ENCODE assay signal across 25 cellular contexts in the genomic region with DNA sequence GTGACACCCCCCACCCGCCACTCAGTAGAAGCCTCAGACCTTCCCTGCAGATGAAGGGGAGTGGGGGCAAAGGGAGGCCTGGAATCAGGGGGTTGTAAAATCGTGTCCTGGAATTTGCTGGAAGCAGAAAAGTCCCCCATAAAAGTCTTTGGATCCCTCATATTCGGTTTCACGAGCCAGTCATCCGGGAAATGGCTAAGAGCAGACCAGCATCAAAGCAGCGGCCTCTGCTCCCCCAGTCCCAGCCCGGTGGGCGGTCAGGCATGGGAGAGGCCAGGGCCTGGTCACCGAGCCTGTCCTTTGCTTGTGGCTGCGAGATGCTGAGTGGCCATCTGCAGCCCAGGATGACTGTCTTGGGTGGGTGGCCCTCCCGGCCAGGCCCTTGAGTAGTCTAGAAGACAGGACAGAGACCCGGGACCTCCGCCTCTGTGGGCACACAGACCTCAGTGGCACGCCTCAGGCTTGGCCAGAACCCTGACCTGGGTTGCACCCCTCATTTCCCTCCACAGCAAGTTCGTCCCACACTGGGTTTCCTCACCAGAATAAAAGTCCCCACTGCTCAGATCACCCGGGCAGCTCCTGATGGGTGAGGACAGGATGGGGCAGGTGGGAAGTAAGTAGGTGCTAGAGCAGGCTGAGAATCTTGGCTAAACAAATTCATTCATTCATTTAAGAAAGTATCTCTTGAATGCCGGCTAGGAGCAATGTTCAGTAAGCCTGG.
DNase-seq lines count a peak whose midpoint lies in the region; ATAC-seq, FAIRE-seq and TF ChIP-seq lines count a peak whose summit lies in the region.
"Had no signal": no experiment of that assay in that cellular context is flagged by ENCODE, and none has a peak within 500 bp of the region (broad histone marks: within the 10 kb centered on the region; RNA-seq: fewer than 3 reads in every experiment).

No MANE protein-coding gene starts in this region.

- no peaks in the 10 kb centered on the region for H4K20me1 ChIP-seq in K562 (replicated peaks; ENCODE audit: control insufficient read depth, insufficient read depth, low read length)
- H4K20me1 ChIP-seq: BLaER1 had no signal

- intact Hi-C loops in K562 (cut with micrococcal nuclease) = loop anchor here (5.0 kb wide), 1 partner anchor 403 kb away; no protein-coding TSS in a partner anchor
- intact Hi-C loops in lower lobe of right lung (cut with DNase I) = no loop called here
- intact Hi-C loops in prostate gland (cut with DNase I) = no loop called here

- H3K4me1 ChIP-seq in HEK293 (ENCODE audit: control insufficient read depth, insufficient read depth, low read length) (no peaks in the 10 kb centered on the region), K562 (replicated peaks in 1 of 2; ENCODE audit: control insufficient read depth in 2 of 2, insufficient read depth in 2 of 2, low read length in 2 of 2) (peaks cover 0 to 28% of the 10 kb centered on the region in 2 experiments; a peak in 3 of 5 replicates), lower lobe of right lung (peaks cover 4% of the 10 kb centered on the region), prostate gland (replicated peaks) (no peaks in the 10 kb centered on the region)

- TF ChIP-seq POLR2A in K562 (conservative IDR thresholded peaks at IDR 0.05) (no peak), prostate gland (IDR thresholded peaks at IDR 0.05) (no peak)

- WGBS in K562 (ENCODE audit: insufficient coverage, low coverage, missing lambda C conversion rate) = 7% methylated on average over 15 of the region's 17 CpGs
- WGBS in prostate gland = 73% methylated on average over 17 of the region's 17 CpGs

- no peak for TF ChIP-seq RAD21 in K562 (CRISPR knock-in tag; conservative IDR thresholded peaks at IDR 0.05 in 1 of 2, IDR thresholded peaks at IDR 0.05 in 1 of 2)

- no peak overlapping the region for H2AFZ ChIP-seq in K562 (ENCODE audit: low read depth, low read length)
- H2AFZ ChIP-seq: GM23248 had no signal

- TF ChIP-seq EP300 in K562 (IDR thresholded peaks at IDR 0.05; ENCODE audit: low read length) = no peak

- H3K9me3 ChIP-seq in HEK293 (ENCODE audit: control insufficient read depth, insufficient read depth, low read depth, low read length) (no peaks in the 10 kb centered on the region), K562 (replicated peaks; ENCODE audit: control insufficient read depth, insufficient read depth, low read depth, low read length) (no peaks in the 10 kb centered on the region), lower lobe of right lung (no peaks in the 10 kb centered on the region), prostate gland (no peaks in the 10 kb centered on the region)
- H3K9me3 ChIP-seq: BLaER1 had no signal

- no peak overlapping the region for H3K4me3 Mint-ChIP-seq in progenitor cell of endocrine pancreas (ENCODE audit: low read depth)
- H3K4me3 Mint-ChIP-seq: CD14-positive monocyte; CD8-positive, alpha-beta memory T cell; HFFc6 had no signal

- CTCF ChIA-PET in HEK293 (lab: Yijun Ruan, JAX) (interaction anchor here (1.1 to 7.2 kb wide), 3 partner anchors 189 to 251 kb away, joined by 3 to 165 read pairs (median 4); no protein-coding TSS in a partner anchor), K562 (lab: Yijun Ruan, JAX; ENCODE audit: low intra/inter-chr PET ratio) (no interaction called here)

- peaks cover 4% of the 10 kb centered on the region for H3K4me1 Mint-ChIP-seq in progenitor cell of endocrine pancreas (ENCODE audit: low read depth)

- H3K79me2 ChIP-seq in K562 (ENCODE audit: control insufficient read depth, insufficient read depth, low read length) = no peaks in the 10 kb centered on the region

- peaks cover 7 to 27% of the 10 kb centered on the region in 2 experiments for H3K27me3 ChIP-seq in K562 (ENCODE audit: control insufficient read depth in 2 of 2, insufficient read depth in 2 of 2, low read length in 2 of 2)
- peaks cover 13% of the 10 kb centered on the region for H3K27me3 ChIP-seq in lower lobe of right lung (ENCODE audit: low read depth)
- no peaks in the 10 kb centered on the region for H3K27me3 ChIP-seq in prostate gland (replicated peaks; ENCODE audit: insufficient read depth)
- H3K27me3 ChIP-seq: BLaER1 had no signal

- no peak for ATAC-seq in K562
- ATAC-seq in lower lobe of right lung = no peak
- ATAC-seq in GM21423 (IDR thresholded peaks at IDR 0.05; ENCODE audit: unreplicated experiment) = no peak
- ATAC-seq: GM12878 had no signal

- peak overlapping the region; percentile 37 for H3K27ac Mint-ChIP-seq in progenitor cell of endocrine pancreas
- H3K27ac Mint-ChIP-seq: CD14-positive monocyte; CD8-positive, alpha-beta memory T cell; HFFc6 had no signal

- BruUV-seq in K562 (replicated peaks; lab: Mats Ljungman, UMichigan) = no TSS peak

- no peak overlapping the region for H3K27ac ChIP-seq in HEK293 (ENCODE audit: extremely low read depth, low read depth, low read length)
- no peak overlapping the region for H3K27ac ChIP-seq in K562 (ENCODE audit: extremely low read depth, low read depth, low read length)
- no peak overlapping the region for H3K27ac ChIP-seq in lower lobe of right lung
- no peak overlapping the region for H3K27ac ChIP-seq in prostate gland
- H3K27ac ChIP-seq: BLaER1, GM23248, HL-60 had no signal

- H3K27me3 Mint-ChIP-seq in progenitor cell of endocrine pancreas = peaks cover 50% of the 10 kb centered on the region

- no peaks in the 10 kb centered on the region for H3K9me1 ChIP-seq in K562 (ENCODE audit: control insufficient read depth, insufficient read depth, low read length)

- H3K9me3 Mint-ChIP-seq in progenitor cell of endocrine pancreas (ENCODE audit: low read depth) = no peaks in the 10 kb centered on the region
- H3K9me3 Mint-ChIP-seq: HFFc6 had no signal

- H3K36me3 Mint-ChIP-seq in progenitor cell of endocrine pancreas (ENCODE audit: insufficient read depth) = no peaks in the 10 kb centered on the region
- H3K36me3 Mint-ChIP-seq: CD14-positive monocyte; CD8-positive, alpha-beta memory T cell had no signal

- in situ Hi-C loops in K562 (cut with MboI) = no loop called here

- H3K4me3 ChIP-seq in HEK293 (ENCODE audit: low read depth, low read length) (no peak overlapping the region), K562 (no peak overlapping the region), lower lobe of right lung (no peak overlapping the region), prostate gland (no peak overlapping the region)
- H3K4me3 ChIP-seq: BLaER1, GM12878, GM23248 had no signal

- POLR2A ChIA-PET in HEK293 (lab: Yijun Ruan, JAX) (no interaction called here), K562 (lab: Yijun Ruan, JAX) (no interaction called here)

- no peak overlapping the region for H3K4me2 ChIP-seq in K562 (ENCODE audit: insufficient read depth, low read length)
- H3K4me2 ChIP-seq: BLaER1 had no signal

- DNase-seq in K562 (ENCODE audit: extremely low read depth in 1 of 4, low spot score in 3 of 4) (no peak), lower lobe of right lung (peak; percentile 43), progenitor cell of endocrine pancreas (ENCODE audit: low spot score, unreplicated experiment) (no peak), CD1c-positive myeloid dendritic cell (ENCODE audit: extremely low spot score) (no peak), prostate gland (ENCODE audit: low spot score) (no peak), NCI-H2081 treated with DMSO at 0.1 percent for 48 hours (lab: John Stamatoyannopoulos, UW) (no peak)
- DNase-seq: 8988T; CD8-positive, alpha-beta memory T cell; COR-L47; DMS 273 treated with DMSO at 0.1 percent for 48 hours; DMS53; DND-41; EL; GM23248; HCEC 1CT; HFFc6; IMR-90 had no signal

- no peaks in the 10 kb centered on the region for H3K36me3 ChIP-seq in HEK293 (ENCODE audit: control insufficient read depth in 2 of 2, insufficient read depth in 1 of 2, low read length in 2 of 2)
- no peaks in the 10 kb centered on the region for H3K36me3 ChIP-seq in K562 (ENCODE audit: control insufficient read depth, insufficient read depth, low read length)
- no peaks in the 10 kb centered on the region for H3K36me3 ChIP-seq in lower lobe of right lung
- H3K36me3 ChIP-seq in prostate gland = no peaks in the 10 kb centered on the region
- H3K36me3 ChIP-seq: BLaER1 had no signal

- no peak for FAIRE-seq in K562 (lab: Jason Lieb, UNC)
- FAIRE-seq: GM12878, GM19239, H54 had no signal

- TF ChIP-seq CTCF in HEK293 (tag by site-specific recombination; IDR thresholded peaks at IDR 0.05) (no peak), K562 (IDR thresholded peaks at IDR 0.05 in 2 of 3, conservative IDR thresholded peaks at IDR 0.05 in 1 of 3; ENCODE audit: insufficient read depth in 2 of 3, low read depth in 1 of 3, low read length in 3 of 3) (no peak), lower lobe of right lung (IDR thresholded peaks at IDR 0.05) (no peak), progenitor cell of endocrine pancreas (IDR thresholded peaks at IDR 0.05; ENCODE audit: unreplicated experiment) (no peak), prostate gland (IDR thresholded peaks at IDR 0.05) (no peak)

- H3K9ac ChIP-seq in K562 (ENCODE audit: insufficient read depth in 1 of 2, low read depth in 2 of 2, low read length in 2 of 2) = no peak overlapping the region
- H3K9ac ChIP-seq: BLaER1, GM23248 had no signal

TF ChIP-seq in HEK293, 187 proteins besides CTCF, POLR2A, EP300 and RAD21:
- TF ChIP-seq MYNN (tag by site-specific recombination; IDR thresholded peaks at IDR 0.05; ENCODE audit: borderline replicate concordance) = peak; percentile 60; the same call in 1 of the 2 replicates
- no peak for TF ChIP-seq OVOL3 (tag by site-specific recombination; IDR thresholded peaks at IDR 0.05)
TF ChIP-seq in HEK293: peak in this region for 1.

TF ChIP-seq in K562, 482 proteins besides CTCF, POLR2A, EP300 and RAD21:
- TF ChIP-seq MYNN (IDR thresholded peaks at IDR 0.05) = peak; percentile 97
- peak; percentile 85 for TF ChIP-seq MYNN (CRISPR knock-in tag; IDR thresholded peaks at IDR 0.05)
- TF ChIP-seq ZNF507 (tag; conservative IDR thresholded peaks at IDR 0.05) = no peak
TF ChIP-seq in K562: peak in this region for 1.

Comparison
In these comparisons a context has a peak if more than half of its experiments do, and no peak if none do; other contexts are left out.
1. Of the 44 proteins assayed by ChIP-seq in both K562 and HEK293: peak only in K562: none; only in HEK293: none; in both: MYNN; in neither: 43.